Comparison of ENCODE assay signal across 7 cellular contexts in genomic region chr9:23492126-23493002, GRCh38.
DNase-seq lines count a peak whose midpoint lies in the region; ATAC-seq and FAIRE-seq lines count a peak whose summit lies in the region.

No MANE protein-coding gene starts in this region.

- ATAC-seq in GM18858 (IDR thresholded peaks at IDR 0.05; ENCODE audit: unreplicated experiment) = peak; percentile 57
- ATAC-seq in HG03045 (IDR thresholded peaks at IDR 0.05; ENCODE audit: unreplicated experiment) = no peak

- FAIRE-seq in GM19239 (lab: Jason Lieb, UNC) = no peak

- DNase-seq in MV-4-11 (lab: John Stamatoyannopoulos, UW) = peak; percentile 33
- DNase-seq in SKM-1 treated with dmso at 0.1 percent for 144 hours (lab: John Stamatoyannopoulos, UW; ENCODE audit: unreplicated experiment) = peak; percentile 64
- DNase-seq in inferior parietal cortex (ENCODE audit: extremely low spot score) = peak; percentile 81
- DNase-seq in stimulated activated CD4-positive, alpha-beta T cell treated with anti-CD3 and anti-CD28 coated beads, Interleukin-4, amount 100 ng/mL, for 24 hours = no peak
- no peak for DNase-seq in GM19239 (ENCODE audit: insufficient read length, low spot score)

Comparison
In these comparisons a context has a peak if more than half of its experiments do, and no peak if none do; other contexts are left out.
1. DNase-seq: peak in MV-4-11 (single experiment), SKM-1 treated with dmso at 0.1 percent for 144 hours (single experiment) and inferior parietal cortex (single experiment); none in stimulated activated CD4-positive, alpha-beta T cell treated with anti-CD3 and anti-CD28 coated beads, Interleukin-4, amount 100 ng/mL, for 24 hours (single experiment) and GM19239 (single experiment).